ENCODE assay signal across 13 cellular contexts in the genomic region with DNA sequence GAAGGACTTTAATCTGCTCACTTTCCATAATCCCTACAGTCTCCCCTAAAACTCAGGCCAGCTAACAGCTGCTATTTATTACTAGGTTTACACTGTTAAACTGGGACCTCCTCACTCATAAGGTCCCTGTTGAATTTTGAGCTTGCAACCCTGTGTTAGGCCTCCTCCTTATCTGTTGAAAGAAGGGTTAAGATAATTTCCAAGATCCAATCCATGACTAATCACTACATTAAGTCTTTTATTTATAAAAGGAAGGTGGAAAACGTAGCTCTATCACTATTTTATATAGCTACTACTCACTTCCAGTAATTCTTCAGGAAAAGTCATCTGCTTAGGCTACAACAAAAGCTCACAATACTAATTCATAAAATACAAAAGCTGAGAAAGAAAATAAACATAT.
"Had no signal": no experiment of that assay in that cellular context is flagged by ENCODE, and none has a peak within 500 bp of the region (broad histone marks: within the 10 kb centered on the region; RNA-seq: fewer than 3 reads in every experiment).

No MANE protein-coding gene starts in this region.

- H3K27me3 ChIP-seq: neutrophil, right atrium auricular region, transverse colon had no signal

- H3K27ac Mint-ChIP-seq: activated CD4-positive, alpha-beta T cell treated with anti-CD3 and anti-CD28 coated beads, Interleukin-2, amount 10 ng/mL, durations not matched to agents 24 days and 14 days; activated naive CD4-positive, alpha-beta T cell treated with anti-CD3 and anti-CD28 coated beads, Interleukin-2, amount 10 ng/mL, durations not matched to agents 7 days and 5 days; effector memory CD8-positive, alpha-beta T cell; naive thymus-derived CD4-positive, alpha-beta T cell; stimulated activated memory B cell treated with anti-CD40 and anti-IgM and Interleukin-4, amounts not matched to agents 10 μg/mL and 1 μg/mL and 100 μg/mL, for 72 hours had no signal

- H3K4me1 Mint-ChIP-seq: activated CD4-positive, alpha-beta T cell treated with anti-CD3 and anti-CD28 coated beads, Interleukin-2, amount 10 ng/mL, durations not matched to agents 24 days and 14 days had no signal

- H3K36me3 ChIP-seq: right atrium auricular region, transverse colon had no signal

- H3K4me1 ChIP-seq: transverse colon had no signal

- H3K9me3 ChIP-seq: neutrophil, right atrium auricular region, transverse colon had no signal

- H3K9me3 Mint-ChIP-seq: activated CD4-positive, alpha-beta T cell treated with anti-CD3 and anti-CD28 coated beads, Interleukin-2, amount 10 ng/mL, durations not matched to agents 24 days and 14 days; activated naive CD4-positive, alpha-beta T cell treated with anti-CD3 and anti-CD28 coated beads, Interleukin-2, amount 10 ng/mL, durations not matched to agents 7 days and 5 days; effector memory CD8-positive, alpha-beta T cell; stimulated activated memory B cell treated with anti-CD40 and anti-IgM and Interleukin-4, amounts not matched to agents 10 μg/mL and 1 μg/mL and 100 μg/mL, for 72 hours had no signal

- H3K27ac ChIP-seq: neutrophil, right atrium auricular region, transverse colon had no signal

- ATAC-seq: effector memory CD8-positive, alpha-beta T cell; left colon; naive thymus-derived CD4-positive, alpha-beta T cell; stimulated activated memory B cell treated with anti-CD40 and anti-IgM and Interleukin-4, amounts not matched to agents 10 μg/mL and 1 μg/mL and 100 μg/mL, for 72 hours had no signal

- H3K4me3 Mint-ChIP-seq: activated CD4-positive, alpha-beta T cell treated with anti-CD3 and anti-CD28 coated beads, Interleukin-2, amount 10 ng/mL, durations not matched to agents 24 days and 14 days; activated naive CD4-positive, alpha-beta T cell treated with anti-CD3 and anti-CD28 coated beads, Interleukin-2, amount 10 ng/mL, durations not matched to agents 7 days and 5 days; effector memory CD8-positive, alpha-beta T cell; naive thymus-derived CD4-positive, alpha-beta T cell; stimulated activated memory B cell treated with anti-CD40 and anti-IgM and Interleukin-4, amounts not matched to agents 10 μg/mL and 1 μg/mL and 100 μg/mL, for 72 hours had no signal

- H3K27me3 Mint-ChIP-seq: activated naive CD4-positive, alpha-beta T cell treated with anti-CD3 and anti-CD28 coated beads, Interleukin-2, amount 10 ng/mL, durations not matched to agents 7 days and 5 days; stimulated activated memory B cell treated with anti-CD40 and anti-IgM and Interleukin-4, amounts not matched to agents 10 μg/mL and 1 μg/mL and 100 μg/mL, for 72 hours had no signal

- DNase-seq: activated CD4-positive, alpha-beta T cell treated with anti-CD3 and anti-CD28 coated beads, Interleukin-2, amount 10 ng/mL, durations not matched to agents 24 days and 14 days; activated CD8-positive, alpha-beta memory T cell treated with anti-CD3 and anti-CD28 coated beads for 24 hours; activated naive CD4-positive, alpha-beta T cell treated with anti-CD3 and anti-CD28 coated beads, Interleukin-2, amount 10 ng/mL, durations not matched to agents 7 days and 5 days; central memory CD4-positive, alpha-beta T cell; effector memory CD8-positive, alpha-beta T cell; glutamatergic neuron; left colon; naive thymus-derived CD4-positive, alpha-beta T cell; transverse colon had no signal

- H3K4me3 ChIP-seq: lung, right atrium auricular region, transverse colon had no signal
